Comparison of ENCODE assay signal across 20 cellular contexts in genomic region chr18:24814521-24814920, GRCh38.
A peak's percentile ranks its signal among the peaks of the same experiment; 100 is the strongest.
DNase-seq lines count a peak whose midpoint lies in the region; ATAC-seq, FAIRE-seq and TF ChIP-seq lines count a peak whose summit lies in the region.
"Had no signal": no experiment of that assay in that cellular context is flagged by ENCODE, and none has a peak within 500 bp of the region (broad histone marks: within the 10 kb centered on the region; RNA-seq: fewer than 3 reads in every experiment).

No MANE protein-coding gene starts in this region.

- H3T11ph ChIP-seq in H9 (ENCODE audit: low read length): no peak overlapping the region

- no peak overlapping the region for H3K18ac ChIP-seq in H9 (ENCODE audit: insufficient read length, low read depth, low read length)

- H3K4ac ChIP-seq in H9 (ENCODE audit: low read depth, low read length): no peak overlapping the region

- no peak for FAIRE-seq in pancreas (lab: Jason Lieb, UNC)
- FAIRE-seq: A204.1, GM12892, GM19239 had no signal

- no peak overlapping the region for H3K14ac ChIP-seq in H9 (ENCODE audit: insufficient read depth, low read length)

- no peaks in the 10 kb centered on the region for H3K36me3 ChIP-seq in pancreas
- H3K36me3 ChIP-seq: BE2C had no signal

- H3K27me3 Mint-ChIP-seq in H9 (ENCODE audit: low read depth) (no peaks in the 10 kb centered on the region; the same call in 1 of the 2 replicates), brain (no peaks in the 10 kb centered on the region)
- no peaks in the 10 kb centered on the region for H3K27me3 Mint-ChIP-seq in activated CD4-positive, alpha-beta memory T cell treated with anti-CD3 and anti-CD28 coated beads, Interleukin-2, amount 10 ng/mL, durations not matched to agents 7 days and 5 days

- DNase-seq in H9: no peak
- DNase-seq in globus pallidus (ENCODE audit: low spot score): peak; percentile 35
- DNase-seq in pons (ENCODE audit: low spot score): peak; percentile 62
- DNase-seq in activated CD4-positive, alpha-beta memory T cell treated with anti-CD3 and anti-CD28 coated beads, Interleukin-2, amount 10 ng/mL, durations not matched to agents 7 days and 5 days: no peak
- no peak for DNase-seq in pancreas
- no peak for DNase-seq in NCI-H1105 (lab: John Stamatoyannopoulos, UW)
- DNase-seq: BE2C; CD8-positive, alpha-beta T cell; COR-L47; DMS153; DND-41; GDM1; IMR-90 had no signal

- H2BK120ac ChIP-seq in H9 (ENCODE audit: low read depth, low read length, poor library complexity, severe bottlenecking): no peak overlapping the region

- no peaks in the 10 kb centered on the region for H3K79me2 ChIP-seq in H9 (ENCODE audit: insufficient read depth, low read length)

- peaks cover 47 to 52% of the 10 kb centered on the region in 2 experiments for H3K4me1 Mint-ChIP-seq in H9
- peaks cover 33% of the 10 kb centered on the region for H3K4me1 Mint-ChIP-seq in brain
- no peaks in the 10 kb centered on the region for H3K4me1 Mint-ChIP-seq in activated CD4-positive, alpha-beta memory T cell treated with anti-CD3 and anti-CD28 coated beads, Interleukin-2, amount 10 ng/mL, durations not matched to agents 7 days and 5 days

- TF ChIP-seq CTCF in H9 (conservative IDR thresholded peaks at IDR 0.05) (no peak), brain (conservative IDR thresholded peaks at IDR 0.05) (no peak), pancreas (IDR thresholded peaks at IDR 0.05) (no peak)

- no peak for ATAC-seq in pancreas
- ATAC-seq: CD8-positive, alpha-beta T cell; HCT116 had no signal

- H2AFZ ChIP-seq in H9 (ENCODE audit: low read length): no peak overlapping the region

- no peak overlapping the region for H2BK12ac ChIP-seq in H9 (ENCODE audit: insufficient read length, low read depth, low read length)

- H3K4me2 ChIP-seq in H9 (ENCODE audit: insufficient read depth, insufficient read length, low read length): peak overlapping the region; percentile 30

- intact Hi-C loops in pancreas (cut with DNase I): no loop called here

- POLR2A ChIA-PET in activated CD4-positive, alpha-beta memory T cell treated with anti-CD3 and anti-CD28 coated beads, Interleukin-2, amount 10 ng/mL, durations not matched to agents 7 days and 5 days (lab: Charles Lee): no interaction called here

- no peak overlapping the region for H4K91ac ChIP-seq in H9 (ENCODE audit: insufficient read length, low read depth, low read length)

- no peaks in the 10 kb centered on the region for H3K23me2 ChIP-seq in H9 (ENCODE audit: insufficient read length, low read depth, low read length, poor library complexity, severe bottlenecking)

- H2AK5ac ChIP-seq in H9 (ENCODE audit: insufficient read length, low read length): no peak overlapping the region

- no peaks in the 10 kb centered on the region for H3K79me1 ChIP-seq in H9 (ENCODE audit: insufficient read depth, low read depth, low read length, poor library complexity, severe bottlenecking)

- H3K9me3 Mint-ChIP-seq in H9 (peaks cover 0 to 7% of the 10 kb centered on the region in 2 experiments; a peak in 2 of 5 replicates), brain (peaks cover 0 to 15% (median 10%) of the 10 kb centered on the region in 5 experiments)
- H3K9me3 Mint-ChIP-seq in activated CD4-positive, alpha-beta memory T cell treated with anti-CD3 and anti-CD28 coated beads, Interleukin-2, amount 10 ng/mL, durations not matched to agents 7 days and 5 days: no peaks in the 10 kb centered on the region
- H3K9me3 Mint-ChIP-seq: CD8-positive, alpha-beta T cell had no signal

- H4K5ac ChIP-seq in H9 (ENCODE audit: insufficient read length, low read depth, low read length): no peak overlapping the region

- H2BK5ac ChIP-seq in H9 (ENCODE audit: insufficient read length, low read length): no peak overlapping the region

- H3K9ac ChIP-seq in H9 (ENCODE audit: extremely low read depth, insufficient read length, low read length): no peak overlapping the region

- H3K4me3 ChIP-seq in pancreas: no peak overlapping the region

- no peak overlapping the region for H2BK15ac ChIP-seq in H9 (ENCODE audit: low read depth, low read length)

- CTCF ChIA-PET in activated CD4-positive, alpha-beta memory T cell treated with anti-CD3 and anti-CD28 coated beads, Interleukin-2, amount 10 ng/mL, durations not matched to agents 7 days and 5 days (lab: Charles Lee): no interaction called here

- no peak overlapping the region for H3K23ac ChIP-seq in H9 (ENCODE audit: insufficient read length, low read depth, low read length)

- peak overlapping the region; percentile 28 for H3K27ac ChIP-seq in H9 (ENCODE audit: insufficient read length, low read depth, low read length)
- H3K27ac ChIP-seq in pancreas: no peak overlapping the region
- H3K27ac ChIP-seq: C4-2B, HL-60 had no signal

- H4K8ac ChIP-seq in H9 (replicated peaks; ENCODE audit: insufficient read length, low read depth, low read length): no peak overlapping the region

- H3K4me1 ChIP-seq in H9 (ENCODE audit: insufficient read depth, low read length) (peaks cover 11% of the 10 kb centered on the region), pancreas (no peaks in the 10 kb centered on the region)
- H3K4me1 ChIP-seq: BE2C had no signal

- no CpG with 5 or more reads among the region's 3 CpGs for WGBS in H9 (ENCODE audit: extremely low coverage, insufficient read length, low lambda C conversion rate)
- WGBS in pancreas, 2 donors: 57 to 66% methylated on average over 3 of the region's 3 CpGs

- H4K20me1 ChIP-seq in H9 (ENCODE audit: control insufficient read depth, insufficient read depth, insufficient read length): no peaks in the 10 kb centered on the region

- no peak overlapping the region for H3K4me3 Mint-ChIP-seq in H9
- H3K4me3 Mint-ChIP-seq in brain: peak overlapping the region in 1 of 5 experiments; percentile 8
- no peak overlapping the region for H3K4me3 Mint-ChIP-seq in activated CD4-positive, alpha-beta memory T cell treated with anti-CD3 and anti-CD28 coated beads, Interleukin-2, amount 10 ng/mL, durations not matched to agents 7 days and 5 days
- H3K4me3 Mint-ChIP-seq: CD8-positive, alpha-beta T cell had no signal

- H3K27me3 ChIP-seq in H9 (ENCODE audit: insufficient read depth, low read length) (no peaks in the 10 kb centered on the region), pancreas (no peaks in the 10 kb centered on the region)
- H3K27me3 ChIP-seq: BE2C had no signal

- no peak overlapping the region for H3K56ac ChIP-seq in H9 (ENCODE audit: insufficient read length, low read depth, low read length)

- H3K36me3 Mint-ChIP-seq in H9 (ENCODE audit: insufficient read depth in 1 of 3, low read depth in 3 of 3) (peaks cover 0 to 9% (median 0%) of the 10 kb centered on the region in 3 experiments; a peak in 2 of 7 replicates), brain (no peaks in the 10 kb centered on the region)
- no peaks in the 10 kb centered on the region for H3K36me3 Mint-ChIP-seq in activated CD4-positive, alpha-beta memory T cell treated with anti-CD3 and anti-CD28 coated beads, Interleukin-2, amount 10 ng/mL, durations not matched to agents 7 days and 5 days (ENCODE audit: low read depth)
- H3K36me3 Mint-ChIP-seq: CD8-positive, alpha-beta T cell had no signal

- H3K9me3 ChIP-seq in H9 (ENCODE audit: control insufficient read depth, low read depth, low read length): no peaks in the 10 kb centered on the region
- no peaks in the 10 kb centered on the region for H3K9me3 ChIP-seq in pancreas
- H3K9me3 ChIP-seq: BE2C had no signal

- no peak overlapping the region for H2BK20ac ChIP-seq in H9 (ENCODE audit: low read depth, low read length, poor library complexity, severe bottlenecking)

- H3K27ac Mint-ChIP-seq in H9: no peak overlapping the region
- peak overlapping the region in 3 of 5 experiments; percentile 20 to 73 (median 35) for H3K27ac Mint-ChIP-seq in brain
- no peak overlapping the region for H3K27ac Mint-ChIP-seq in activated CD4-positive, alpha-beta memory T cell treated with anti-CD3 and anti-CD28 coated beads, Interleukin-2, amount 10 ng/mL, durations not matched to agents 7 days and 5 days
- H3K27ac Mint-ChIP-seq: CD8-positive, alpha-beta T cell had no signal

Comparison
In these comparisons a context has a peak if more than half of its experiments do, and no peak if none do; other contexts are left out.
1. DNase-seq: peak in globus pallidus (single experiment) and pons (single experiment); none in H9 (single experiment), activated CD4-positive, alpha-beta memory T cell treated with anti-CD3 and anti-CD28 coated beads, Interleukin-2, amount 10 ng/mL, durations not matched to agents 7 days and 5 days (single experiment), pancreas (0 of 6) and NCI-H1105 (single experiment).
2. H3K27ac Mint-ChIP-seq: peak in brain (3 of 5); none in H9 (0 of 3) and activated CD4-positive, alpha-beta memory T cell treated with anti-CD3 and anti-CD28 coated beads, Interleukin-2, amount 10 ng/mL, durations not matched to agents 7 days and 5 days (single experiment).